Comparison of ENCODE assay signal across 14 cellular contexts in the genomic region with DNA sequence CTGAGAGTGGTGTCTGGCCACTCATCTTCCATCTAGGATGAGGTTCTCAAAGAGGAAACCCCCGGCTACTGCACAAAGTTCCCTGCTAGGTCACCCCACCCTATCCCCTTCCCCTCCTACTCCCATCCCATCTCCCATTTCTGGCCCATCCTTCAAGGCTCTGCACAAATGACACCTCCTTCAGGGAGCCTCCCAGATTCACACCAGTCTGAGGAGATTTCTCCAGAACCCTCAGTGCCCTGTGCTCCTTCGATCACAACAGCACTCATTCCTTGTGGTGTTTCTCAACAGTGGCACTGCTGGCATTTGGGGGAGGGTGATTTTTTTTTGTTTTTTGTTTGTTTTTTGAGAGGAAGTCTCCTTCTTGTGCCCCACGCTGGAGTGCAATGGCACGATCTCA.
"Had no signal": no experiment of that assay in that cellular context is flagged by ENCODE, and none has a peak within 500 bp of the region (broad histone marks: within the 10 kb centered on the region; RNA-seq: fewer than 3 reads in every experiment).

No MANE protein-coding gene starts in this region.

- H3K27me3 ChIP-seq: colonic mucosa, gastroesophageal sphincter, neural progenitor cell had no signal

- DNase-seq: activated naive CD4-positive, alpha-beta T cell; colonic mucosa; effector CD8-positive, alpha-beta T cell; left ventricle myocardium inferior; retina; T1000 had no signal

- H3K36me3 ChIP-seq: colonic mucosa, neural progenitor cell had no signal

- H3K27me3 Mint-ChIP-seq: memory B cell had no signal

- H3K4me1 ChIP-seq: parathyroid adenoma had no signal

- H3K36me3 Mint-ChIP-seq: memory B cell had no signal

- H3K27ac ChIP-seq: colonic mucosa, epithelial cell of prostate, gastroesophageal sphincter, left ventricle myocardium inferior, neural progenitor cell, parathyroid adenoma had no signal

- H3K9me3 ChIP-seq: colonic mucosa, gastroesophageal sphincter, left ventricle myocardium inferior had no signal

- H3K4me3 Mint-ChIP-seq: activated T-helper 1 cell treated with anti-CD3 and anti-CD28 coated beads, Interleukin-12 subunit alpha, Interleukin-12 subunit beta, Interleukin-2, Interleukin-4 antibody, amounts not matched to agents 30 ng/mL and 10 ng/mL and 1 ng/mL, durations not matched to agents 14 hours and 24 hours and 36 hours; memory B cell had no signal

- FAIRE-seq: keratinocyte, urothelium cell line had no signal

- H3K9ac ChIP-seq: neural progenitor cell, parathyroid adenoma had no signal

- H2AFZ ChIP-seq: neural progenitor cell, parathyroid adenoma had no signal

- H3K27ac Mint-ChIP-seq: activated T-helper 1 cell treated with anti-CD3 and anti-CD28 coated beads, Interleukin-12 subunit alpha, Interleukin-12 subunit beta, Interleukin-2, Interleukin-4 antibody, amounts not matched to agents 30 ng/mL and 10 ng/mL and 1 ng/mL, durations not matched to agents 14 hours and 24 hours and 36 hours; memory B cell; neural progenitor cell had no signal

- H3K9me3 Mint-ChIP-seq: activated T-helper 1 cell treated with anti-CD3 and anti-CD28 coated beads, Interleukin-12 subunit alpha, Interleukin-12 subunit beta, Interleukin-2, Interleukin-4 antibody, amounts not matched to agents 30 ng/mL and 10 ng/mL and 1 ng/mL, durations not matched to agents 14 hours and 24 hours and 36 hours; memory B cell; neural progenitor cell had no signal

- H3K4me3 ChIP-seq: colonic mucosa, gastroesophageal sphincter, left ventricle myocardium inferior, neural progenitor cell had no signal

- ATAC-seq: gastroesophageal sphincter had no signal

- H3K4me2 ChIP-seq: neural progenitor cell had no signal
